ENCODE assay signal across 1 cellular context in genomic region chr7:95059842-95060313, GRCh38.
TF ChIP-seq lines count a peak whose summit lies in the region.

No MANE protein-coding gene starts in this region.

TF ChIP-seq in WTC11, 78 proteins besides CTCF, POLR2A, EP300 and RAD21 (continued from another document):
- TF ChIP-seq ATF6 (CRISPR knock-in tag; IDR thresholded peaks at IDR 0.05) (no peak), TP53 (CRISPR knock-in tag; IDR thresholded peaks at IDR 0.05) (no peak), RORB (CRISPR knock-in tag; IDR thresholded peaks at IDR 0.05) (no peak)
- TF ChIP-seq, protein P1, sequence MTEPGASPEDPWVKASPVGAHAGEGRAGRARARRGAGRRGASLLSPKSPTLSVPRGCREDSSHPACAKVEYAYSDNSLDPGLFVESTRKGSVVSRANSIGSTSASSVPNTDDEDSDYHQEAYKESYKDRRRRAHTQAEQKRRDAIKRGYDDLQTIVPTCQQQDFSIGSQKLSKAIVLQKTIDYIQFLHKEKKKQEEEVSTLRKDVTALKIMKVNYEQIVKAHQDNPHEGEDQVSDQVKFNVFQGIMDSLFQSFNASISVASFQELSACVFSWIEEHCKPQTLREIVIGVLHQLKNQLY (CRISPR knock-in tag; IDR thresholded peaks at IDR 0.05) = no peak
